1 cellular context compared by ENCODE assay signal in genomic region chr2:240916571-240917008, GRCh38.
TF ChIP-seq lines count a peak whose summit lies in the region.

No MANE protein-coding gene starts in this region.

TF ChIP-seq in HEK293, 187 proteins besides CTCF, POLR2A, EP300 and RAD21 (continued from another document and continues in another):
- TF ChIP-seq INSM2 (tag by site-specific recombination; IDR thresholded peaks at IDR 0.05) (no peak), PRDM4 (tag by site-specific recombination; IDR thresholded peaks at IDR 0.05) (no peak), PRDM2 (tag by site-specific recombination; IDR thresholded peaks at IDR 0.05; ENCODE audit: borderline replicate concordance) (no peak), ZNF350 (tag by site-specific recombination; IDR thresholded peaks at IDR 0.05) (no peak), BCL6B (tag by site-specific recombination; IDR thresholded peaks at IDR 0.05) (no peak), ZNF354C (tag by site-specific recombination; IDR thresholded peaks at IDR 0.05; ENCODE audit: borderline replicate concordance, low read depth) (no peak), ZNF394 (tag by site-specific recombination; IDR thresholded peaks at IDR 0.05; ENCODE audit: borderline replicate concordance) (no peak), ZNF558 (tag by site-specific recombination; IDR thresholded peaks at IDR 0.05) (no peak), ZNF423 (tag by site-specific recombination; IDR thresholded peaks at IDR 0.05) (0 out of 2 replicates have a peak, but pooled peaks have one; percentile 35), REPIN1 (tag by site-specific recombination; IDR thresholded peaks at IDR 0.05; ENCODE audit: low read depth) (no peak), HOXA7 (CRISPR knock-in tag; IDR thresholded peaks at IDR 0.05; ENCODE audit: borderline replicate concordance) (no peak), ZNF658 (tag by site-specific recombination; IDR thresholded peaks at IDR 0.05) (no peak), ZNF785 (tag by site-specific recombination; IDR thresholded peaks at IDR 0.05) (no peak), WT1 (tag by site-specific recombination; IDR thresholded peaks at IDR 0.05) (no peak), ZBTB49 (tag by site-specific recombination; IDR thresholded peaks at IDR 0.05; ENCODE audit: low read depth) (no peak), ZNF610 (tag by site-specific recombination; IDR thresholded peaks at IDR 0.05; ENCODE audit: borderline replicate concordance) (no peak), PRDM6 (tag by site-specific recombination; IDR thresholded peaks at IDR 0.05) (no peak), ZNF37A (tag by site-specific recombination; IDR thresholded peaks at IDR 0.05) (no peak), ZSCAN4 (tag by site-specific recombination; IDR thresholded peaks at IDR 0.05) (no peak), HOXC10 (CRISPR knock-in tag; IDR thresholded peaks at IDR 0.05) (no peak), ZNF473 (tag by site-specific recombination; IDR thresholded peaks at IDR 0.05) (no peak), KLF1 (tag by site-specific recombination; IDR thresholded peaks at IDR 0.05) (peak; percentile 74), ZNF510 (tag by site-specific recombination; IDR thresholded peaks at IDR 0.05; ENCODE audit: insufficient replicate concordance) (no peak), ZNF202 (tag by site-specific recombination; IDR thresholded peaks at IDR 0.05; ENCODE audit: borderline replicate concordance) (no peak), ZNF311 (tag by site-specific recombination; IDR thresholded peaks at IDR 0.05; ENCODE audit: borderline replicate concordance) (no peak), ZNF19 (tag by site-specific recombination; IDR thresholded peaks at IDR 0.05; ENCODE audit: low read depth) (no peak), ZNF704 (tag by site-specific recombination; IDR thresholded peaks at IDR 0.05) (no peak), ZNF114 (tag by site-specific recombination; IDR thresholded peaks at IDR 0.05) (no peak), ZFP41 (tag by site-specific recombination; IDR thresholded peaks at IDR 0.05; ENCODE audit: borderline replicate concordance) (no peak), ZNF768 (tag by site-specific recombination; IDR thresholded peaks at IDR 0.05) (no peak), ZNF274 (IDR thresholded peaks at IDR 0.05; ENCODE audit: low read length) (no peak), ZNF274 (tag by site-specific recombination; IDR thresholded peaks at IDR 0.05; ENCODE audit: borderline replicate concordance) (no peak), ZIC2 (tag by site-specific recombination; IDR thresholded peaks at IDR 0.05) (peak; percentile 98), ZNF398 (tag by site-specific recombination; IDR thresholded peaks at IDR 0.05) (no peak), KLF10 (tag by site-specific recombination; IDR thresholded peaks at IDR 0.05) (no peak), ZNF362 (tag by site-specific recombination; IDR thresholded peaks at IDR 0.05) (no peak), SP2 (tag by site-specific recombination; IDR thresholded peaks at IDR 0.05) (peak; percentile 29), SALL2 (tag by site-specific recombination; IDR thresholded peaks at IDR 0.05; ENCODE audit: borderline replicate concordance) (no peak), GLIS1 (tag by site-specific recombination; IDR thresholded peaks at IDR 0.05) (peak; percentile 74)
